8 cellular contexts compared by ENCODE assay signal in genomic region chr6:73285674-73286283, GRCh38. TPM values are rescaled to one million over a fixed set of nuclear protein-coding genes. Genes with fewer than 3 reads are reported as not detected.
DNase-seq lines count a peak whose midpoint lies in the region; ATAC-seq and TF ChIP-seq lines count a peak whose summit lies in the region.

No MANE protein-coding gene starts in this region.

- no peak overlapping the region for H3K4me3 ChIP-seq in cardiac muscle cell
- H3K4me3 ChIP-seq in Panc1 (ENCODE audit: low read depth in 2 of 2, low read length in 2 of 2) = no peak overlapping the region
- no peak overlapping the region for H3K4me3 ChIP-seq in fibroblast of villous mesenchyme (ENCODE audit: low read depth, low read length)
- H3K4me3 ChIP-seq in tibial artery = no peak overlapping the region

- intact Hi-C loops in Right ventricle myocardium superior (cut with DNase I) = no loop called here
- intact Hi-C loops in Panc1 (cut with micrococcal nuclease; ENCODE audit: unreplicated experiment) = loop anchor here (1.0 to 2.0 kb wide), 2 partner anchors 41 to 103 kb away; no protein-coding TSS in a partner anchor
- intact Hi-C loops in tibial artery (cut with DNase I; ENCODE audit: low total_unique reads) = loop anchor here (5.0 kb wide), 1 partner anchor 42 kb away; no protein-coding TSS in a partner anchor

- no peak overlapping the region for H3K27ac ChIP-seq in cardiac muscle cell
- H3K27ac ChIP-seq in Panc1 (ENCODE audit: low read length) = no peak overlapping the region
- H3K27ac ChIP-seq in tibial artery = no peak overlapping the region

- peaks cover 37% of the 10 kb centered on the region for H3K36me3 Mint-ChIP-seq in activated T-cell treated with anti-CD3 and anti-CD28 coated beads, Interleukin-2, amount 50 U/mL, for 24 hours (ENCODE audit: low read depth)

- CTCF ChIA-PET in Panc1 (lab: Charles Lee) = interaction anchor here (0.5 to 1.7 kb wide), 11 partner anchors 21 to 1924 kb away, joined by 3 to 24 read pairs (median 4); no protein-coding TSS in a partner anchor

- in situ Hi-C loops in Panc1 (cut with HindIII; ENCODE audit: low pct_unique_long_range_greater_than_20kb, low sequenced_read_pairs) = no loop called here

- no peaks in the 10 kb centered on the region for H3K4me1 Mint-ChIP-seq in activated T-cell treated with anti-CD3 and anti-CD28 coated beads, Interleukin-2, amount 50 U/mL, for 24 hours (ENCODE audit: low read depth)

- no peaks in the 10 kb centered on the region for H3K27me3 Mint-ChIP-seq in activated T-cell treated with anti-CD3 and anti-CD28 coated beads, Interleukin-2, amount 50 U/mL, for 24 hours

- peak; percentile 41 to 74 for DNase-seq in cardiac muscle cell (ENCODE audit: low read depth in 1 of 2, low spot score in 1 of 2)
- DNase-seq in Right ventricle myocardium superior = no peak
- no peak for DNase-seq in Panc1 (ENCODE audit: low read depth, low spot score)
- peak; percentile 72 for DNase-seq in fibroblast of villous mesenchyme (ENCODE audit: low read depth)
- DNase-seq in tibial artery = no peak
- no peak for DNase-seq in activated T-cell treated with anti-CD3 and anti-CD28 coated beads, Interleukin-2, amount 50 U/mL, for 24 hours

- H3K27ac Mint-ChIP-seq in activated T-cell treated with anti-CD3 and anti-CD28 coated beads, Interleukin-2, amount 50 U/mL, for 24 hours = no peak overlapping the region

- H3K36me3 ChIP-seq in cardiac muscle cell = no peaks in the 10 kb centered on the region
- H3K36me3 ChIP-seq in Panc1 (ENCODE audit: control insufficient read depth, insufficient read depth, low read length) = no peaks in the 10 kb centered on the region
- no peaks in the 10 kb centered on the region for H3K36me3 ChIP-seq in tibial artery

- H3K4me3 Mint-ChIP-seq in activated T-cell treated with anti-CD3 and anti-CD28 coated beads, Interleukin-2, amount 50 U/mL, for 24 hours = no peak overlapping the region

- H3K4me1 ChIP-seq in cardiac muscle cell (ENCODE audit: low read depth) = no peaks in the 10 kb centered on the region
- H3K4me1 ChIP-seq in Panc1 (ENCODE audit: control insufficient read depth, insufficient read depth, low read length) = no peaks in the 10 kb centered on the region
- H3K4me1 ChIP-seq in tibial artery = peaks cover 0 to 5% (median 0%) of the 10 kb centered on the region in 4 donors

- POLR2A ChIA-PET in Panc1 (lab: Charles Lee) = interaction anchor here (0.6 to 0.7 kb wide), 2 partner anchors 53 to 63 kb away, joined by 3 to 7 read pairs; no protein-coding TSS in a partner anchor

- H3K27me3 ChIP-seq in cardiac muscle cell (no peaks in the 10 kb centered on the region), Panc1 (ENCODE audit: control insufficient read depth, insufficient read depth, low read length) (no peaks in the 10 kb centered on the region), tibial artery (no peaks in the 10 kb centered on the region)

- no peaks in the 10 kb centered on the region for H3K9me3 ChIP-seq in cardiac muscle cell (ENCODE audit: low read depth)
- H3K9me3 ChIP-seq in Panc1 (ENCODE audit: control insufficient read depth, insufficient read depth, low read depth, low read length) = no peaks in the 10 kb centered on the region
- H3K9me3 ChIP-seq in tibial artery = no peaks in the 10 kb centered on the region

- BruUV-seq in Panc1 (replicated peaks; lab: Mats Ljungman, UMichigan) = no TSS peak

- TF ChIP-seq CTCF in cardiac muscle cell (IDR thresholded peaks at IDR 0.05; ENCODE audit: low read depth, low read length) (peak; percentile 53), Panc1 (IDR thresholded peaks at IDR 0.05) (peak; percentile 72), fibroblast of villous mesenchyme (IDR thresholded peaks at IDR 0.05; ENCODE audit: insufficient read depth, low read depth, low read length) (peak; percentile 64), tibial artery (IDR thresholded peaks at IDR 0.05) (peak; percentile 41 to 59)

- H3K9me3 Mint-ChIP-seq in activated T-cell treated with anti-CD3 and anti-CD28 coated beads, Interleukin-2, amount 50 U/mL, for 24 hours = no peaks in the 10 kb centered on the region

- ATAC-seq in Right ventricle myocardium superior (ENCODE audit: poor library complexity) = no peak
- peak; percentile 82 for ATAC-seq in Panc1
- no peak for ATAC-seq in HG03175 (IDR thresholded peaks at IDR 0.05; ENCODE audit: unreplicated experiment)
- ATAC-seq in GM21367 (IDR thresholded peaks at IDR 0.05; ENCODE audit: unreplicated experiment) = no peak

RNA-seq across cellular contexts. Expression of gene KHDC1, which starts 22.8 kb away (rescaled TPM):
- total RNA-seq in cardiac muscle cell (8.0 and 11.8 TPM in 2 replicates), Right ventricle myocardium superior (2.0 TPM), Panc1 (2021; ENCODE audit: unreplicated experiment) (9.6 TPM), fibroblast of villous mesenchyme (2.6 and 3.9 TPM in 2 replicates)
- 17.1 and 25.3 TPM in 2 replicates for polyA plus RNA-seq in cardiac muscle cell
- 11.8 TPM for polyA plus RNA-seq in Panc1 (2012; ENCODE audit: insufficient read length)

Comparison
In these comparisons a context has a peak if more than half of its experiments do, and no peak if none do; other contexts are left out.
1. DNase-seq: peak in cardiac muscle cell (2 of 2) and fibroblast of villous mesenchyme (single experiment); none in Right ventricle myocardium superior (single experiment), Panc1 (single experiment), tibial artery (0 of 2) and activated T-cell treated with anti-CD3 and anti-CD28 coated beads, Interleukin-2, amount 50 U/mL, for 24 hours (single experiment).
2. Peak in every context shown above with its lines, with median percentiles within 50 percentile points of each other: CTCF ChIP-seq.